In genomic region chr1:227058321-227058751, GRCh38 we compare ENCODE assay signal across 18 cellular contexts.
DNase-seq lines count a peak whose midpoint lies in the region; ATAC-seq, FAIRE-seq and TF ChIP-seq lines count a peak whose summit lies in the region.
"Had no signal": no experiment of that assay in that cellular context is flagged by ENCODE, and none has a peak within 500 bp of the region (broad histone marks: within the 10 kb centered on the region; RNA-seq: fewer than 3 reads in every experiment).

No MANE protein-coding gene starts in this region.

- no peak for ATAC-seq in mucosa of descending colon
- no peak for ATAC-seq in HG03520 (IDR thresholded peaks at IDR 0.05; ENCODE audit: unreplicated experiment)
- ATAC-seq: activated CD8-positive, alpha-beta memory T cell treated with anti-CD3 and anti-CD28 coated beads, Interleukin-2, amount 10 ng/mL, durations not matched to agents 7 days and 5 days; HCT116 had no signal

- peak; percentile 59 for DNase-seq in AG10803 (ENCODE audit: low read depth)
- DNase-seq in RCC 7860 (ENCODE audit: low spot score), result peak; percentile 81
- peak; percentile 92 for DNase-seq in epithelial cell of esophagus (ENCODE audit: low read depth)
- peak; percentile 76 for DNase-seq in myocyte (ENCODE audit: low read depth)
- DNase-seq in mucosa of descending colon, result no peak
- DNase-seq in anterior cingulate cortex (lab: John Stamatoyannopoulos, UW), result no peak
- DNase-seq in cerebellum (ENCODE audit: low spot score), result no peak
- DNase-seq: activated CD8-positive, alpha-beta memory T cell treated with anti-CD3 and anti-CD28 coated beads, Interleukin-2, amount 10 ng/mL, durations not matched to agents 7 days and 5 days; activated naive CD4-positive, alpha-beta T cell treated with anti-CD3 and anti-CD28 coated beads for 36 hours; MV-4-11; NCI-H2171 treated with DMSO at 0.1 percent for 48 hours; NK-92 treated with Interleukin-12 subunit alpha and Interleukin-12 subunit beta, amount 100 ng/mL, for 24 hours; stimulated activated CD4-positive, alpha-beta T cell treated with anti-CD3 and anti-CD28 coated beads, Interleukin-2, amount 100 ng/mL, for 48 hours; WERI-Rb-1 had no signal

- no peak overlapping the region for H3K4me3 ChIP-seq in AG10803 (ENCODE audit: low read length)
- no peak overlapping the region for H3K4me3 ChIP-seq in epithelial cell of esophagus (ENCODE audit: low read length)
- no peak overlapping the region for H3K4me3 ChIP-seq in mucosa of descending colon
- H3K4me3 ChIP-seq: BLaER1 treated with 17β-estradiol and CSF1 and Interleukin-3, amounts not matched to agents 10 nM and 100 nM; coronary artery had no signal

- intact Hi-C loops in mucosa of descending colon (cut with DNase I, micrococcal nuclease), result no loop called here

- no peaks in the 10 kb centered on the region for H3K4me1 ChIP-seq in mucosa of descending colon (ENCODE audit: low read depth)
- H3K4me1 ChIP-seq: BLaER1 treated with 17β-estradiol and CSF1 and Interleukin-3, amounts not matched to agents 10 nM and 100 nM had no signal

- peak; percentile 85 for FAIRE-seq in RCC 7860 (lab: Jason Lieb, UNC)

- no peaks in the 10 kb centered on the region for H3K9me3 ChIP-seq in mucosa of descending colon

- TF ChIP-seq CTCF in AG10803 (conservative IDR thresholded peaks at IDR 0.05; ENCODE audit: low read length) (no peak), epithelial cell of esophagus (IDR thresholded peaks at IDR 0.05; ENCODE audit: insufficient read depth, low read depth, low read length, missing control alignments) (no peak), mucosa of descending colon (IDR thresholded peaks at IDR 0.05) (no peak)

- H3K36me3 ChIP-seq in mucosa of descending colon (ENCODE audit: low read depth), result no peaks in the 10 kb centered on the region
- H3K36me3 ChIP-seq: BLaER1 treated with 17β-estradiol and CSF1 and Interleukin-3, amounts not matched to agents 10 nM and 100 nM; WERI-Rb-1 had no signal

Comparison
In these comparisons a context has a peak if more than half of its experiments do, and no peak if none do; other contexts are left out.
1. DNase-seq: peak in AG10803 (single experiment), RCC 7860 (single experiment), epithelial cell of esophagus (single experiment) and myocyte (single experiment); none in mucosa of descending colon (0 of 3), anterior cingulate cortex (0 of 58) and cerebellum (single experiment).